30 cellular contexts compared by ENCODE assay signal in the genomic region with DNA sequence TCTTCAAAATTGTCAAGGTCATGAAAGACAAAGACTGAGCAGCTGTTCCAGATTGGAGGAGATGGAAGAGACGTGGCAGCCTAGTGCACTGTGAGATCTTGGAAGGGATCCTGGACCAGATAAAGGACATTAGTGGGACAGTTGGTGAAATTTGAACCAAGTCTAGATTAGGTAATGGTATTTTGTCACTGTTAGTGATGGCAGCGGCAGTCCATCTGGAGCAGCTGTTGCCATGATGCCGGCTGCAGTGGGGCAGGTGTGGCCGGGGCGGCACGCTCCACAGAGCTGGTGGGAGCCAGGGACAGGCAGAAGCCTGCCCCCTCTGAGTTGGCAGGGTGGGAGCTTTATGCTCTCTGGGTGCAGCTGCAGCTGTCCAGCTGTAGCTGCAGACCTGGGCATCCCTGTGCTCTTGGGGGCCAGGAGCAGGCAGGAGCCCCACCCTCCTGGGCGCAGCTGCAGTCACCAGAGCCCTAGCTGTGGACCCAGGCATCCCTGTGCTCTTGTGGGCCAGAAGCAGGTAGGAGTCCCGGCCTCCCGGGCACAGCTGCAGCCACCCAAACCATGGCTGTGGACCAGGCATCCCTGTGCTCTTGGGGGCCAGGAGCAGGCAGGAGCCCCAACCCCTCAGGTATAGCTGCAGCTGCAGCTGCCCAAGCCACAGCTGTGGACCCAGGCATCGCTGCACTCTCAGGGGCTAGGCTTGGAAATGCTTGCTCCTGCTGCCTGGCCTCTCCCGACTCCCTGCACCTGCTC. TPM values are rescaled to one million over a fixed set of nuclear protein-coding genes. Genes with fewer than 3 reads are reported as not detected.
DNase-seq lines count a peak whose midpoint lies in the region; ATAC-seq, FAIRE-seq and TF ChIP-seq lines count a peak whose summit lies in the region.
"Had no signal": no experiment of that assay in that cellular context is flagged by ENCODE, and none has a peak within 500 bp of the region (broad histone marks: within the 10 kb centered on the region; RNA-seq: fewer than 3 reads in every experiment).

No MANE protein-coding gene starts in this region.

- H2BK120ac ChIP-seq in IMR-90 (ENCODE audit: low read depth, low read length) (no peak overlapping the region), neuronal stem cell (ENCODE audit: low read depth, low read length) (no peak overlapping the region)

- in situ Hi-C loops in IMR-90 (cut with MboI; ENCODE audit: low sequenced_read_pairs) = no loop called here

- no peak overlapping the region for H3K56ac ChIP-seq in IMR-90 (ENCODE audit: extremely low read depth, insufficient read depth, low read length)

- WGBS in IMR-90 (ENCODE audit: extremely low coverage in 2 of 2, insufficient read length in 1 of 2), 2 experiments = 96% methylated on average over 9 of the region's 11 CpGs; no CpG with 5 or more reads in 1 of the 2 experiments
- WGBS in neuronal stem cell (ENCODE audit: extremely low coverage in 2 of 2, insufficient read length in 2 of 2, insufficient replicate concordance in 1 of 2), 2 donors = no CpG with 5 or more reads among the region's 11 CpGs

- H4K91ac ChIP-seq in IMR-90 (ENCODE audit: insufficient read depth, low read depth, low read length) = no peak overlapping the region
- H4K91ac ChIP-seq in neuronal stem cell (ENCODE audit: low read depth, low read length, poor library complexity) = no peak overlapping the region

- H2BK15ac ChIP-seq in IMR-90 (ENCODE audit: low read depth, low read length) (no peak overlapping the region), neuronal stem cell (ENCODE audit: low read length) (no peak overlapping the region)

- no peaks in the 10 kb centered on the region; a peak in 2 of 4 replicates for H3K79me1 ChIP-seq in IMR-90 (ENCODE audit: low read depth in 1 of 2, low read length in 2 of 2)
- H3K79me1 ChIP-seq in neuronal stem cell (ENCODE audit: low read depth, low read length) = peaks cover 5% of the 10 kb centered on the region

- H4K8ac ChIP-seq in IMR-90 (ENCODE audit: low read depth in 2 of 2, low read length in 2 of 2) = no peak overlapping the region
- H4K8ac ChIP-seq in neuronal stem cell (ENCODE audit: low read depth, low read length) = no peak overlapping the region

- DNase-seq in IMR-90 (no peak), NCI-H446 treated with DMSO at 0.1 percent for 48 hours (lab: John Stamatoyannopoulos, UW) (peak; percentile 45), endothelial cell of umbilical vein (ENCODE audit: low read depth, low spot score) (no peak), neuronal stem cell (ENCODE audit: low spot score) (no peak), dedifferentiated amniotic fluid mesenchymal stem cell (ENCODE audit: extremely low spot score) (no peak)
- DNase-seq: activated CD4-positive, alpha-beta T cell treated with anti-CD3 and anti-CD28 coated beads, Interleukin-2, amount 50 U/mL, for 1 hour; activated naive CD4-positive, alpha-beta T cell treated with anti-CD3 and anti-CD28 coated beads, Interleukin-2, amount 10 ng/mL, durations not matched to agents 7 days and 5 days; amniotic stem cell; brain microvascular endothelial cell; effector CD8-positive, alpha-beta T cell; GM23248; heart right ventricle; left colon; mesendoderm; NCI-H1930; NCI-H2227 treated with DMSO at 0.1 percent for 48 hours; NCI-H748 treated with DMSO at 0.1 percent for 48 hours; nucleus accumbens; stomach; T1000; thyroid gland had no signal

- H3K9me3 ChIP-seq in IMR-90 (ENCODE audit: control insufficient read depth, insufficient read depth, low read length) (no peaks in the 10 kb centered on the region), endothelial cell of umbilical vein (replicated peaks; ENCODE audit: control insufficient read depth, insufficient read depth, low read length) (no peaks in the 10 kb centered on the region), neuronal stem cell (replicated peaks in 1 of 2; ENCODE audit: control insufficient read depth in 2 of 2, insufficient read depth in 1 of 2, low read depth in 1 of 2, low read length in 2 of 2) (peaks cover 7 to 24% of the 10 kb centered on the region in 2 donors)
- H3K9me3 ChIP-seq: heart right ventricle, stomach, thyroid gland, vagina had no signal

- H3K18ac ChIP-seq in IMR-90 (ENCODE audit: low read depth, low read length) (no peak overlapping the region), neuronal stem cell (ENCODE audit: low read length) (peak overlapping the region; percentile 57)

- H3K27ac ChIP-seq in IMR-90 (ENCODE audit: insufficient read depth, low read length) (no peak overlapping the region), endothelial cell of umbilical vein (ENCODE audit: insufficient read depth, low read depth, low read length) (no peak overlapping the region), neuronal stem cell (replicated peaks; ENCODE audit: low read length) (no peak overlapping the region)
- H3K27ac ChIP-seq: brain microvascular endothelial cell, C4-2B, GM23248, HL-60, skin epidermis, stomach, vagina had no signal

- no peak overlapping the region for H2BK12ac ChIP-seq in neuronal stem cell (ENCODE audit: low read length)

- CTCF ChIA-PET in IMR-90 (lab: Yijun Ruan, JAX) = interaction anchor here (1.1 kb wide), 1 partner anchor 12 kb away, joined by 3 read pairs; no protein-coding TSS in a partner anchor
- CTCF ChIA-PET in endothelial cell of umbilical vein (lab: Charles Lee) = interaction anchor here (0.7 to 1.3 kb wide), 3 partner anchors 24 to 65 kb away, joined by 3 read pairs; no protein-coding TSS in a partner anchor

- no peak for TF ChIP-seq CTCF in IMR-90 (conservative IDR thresholded peaks at IDR 0.05; ENCODE audit: low read depth, low read length)
- TF ChIP-seq CTCF in endothelial cell of umbilical vein (IDR thresholded peaks at IDR 0.05; ENCODE audit: extremely low read depth in 1 of 2, insufficient read depth in 1 of 2, low read depth in 1 of 2, low read length in 2 of 2) = no peak

- H3K4me3 ChIP-seq in IMR-90 (ENCODE audit: insufficient read depth, low read depth, low read length) (no peak overlapping the region), endothelial cell of umbilical vein (replicated peaks in 1 of 3; ENCODE audit: insufficient read depth in 1 of 3, low read depth in 1 of 3, low read length in 3 of 3) (no peak overlapping the region), neuronal stem cell (ENCODE audit: low read length in 2 of 2) (no peak overlapping the region)
- H3K4me3 ChIP-seq: GM23248, heart right ventricle, skin epidermis, stomach, thyroid gland, vagina had no signal

- H3K4ac ChIP-seq in IMR-90 (ENCODE audit: low read depth, low read length) (no peak overlapping the region), neuronal stem cell (ENCODE audit: low read length) (no peak overlapping the region)

- no peak for TF ChIP-seq RAD21 in IMR-90 (IDR thresholded peaks at IDR 0.05; ENCODE audit: low read length)

- H2AK5ac ChIP-seq in IMR-90 (ENCODE audit: low read depth, low read length) (no peak overlapping the region), neuronal stem cell (ENCODE audit: low read depth, low read length) (no peak overlapping the region)

- no peak overlapping the region for H3K4me3 Mint-ChIP-seq in activated T-helper 17 cell treated with anti-CD3 and anti-CD28 coated beads, Interleukin-2, amount 50 U/mL, for 72 hours
- H3K4me3 Mint-ChIP-seq: activated naive CD4-positive, alpha-beta T cell treated with anti-CD3 and anti-CD28 coated beads, Interleukin-2, amount 10 ng/mL, durations not matched to agents 7 days and 5 days had no signal

- H4K5ac ChIP-seq in IMR-90 (ENCODE audit: low read depth, low read length) = no peak overlapping the region

- H3K23ac ChIP-seq in IMR-90 (ENCODE audit: low read depth, low read length) (no peak overlapping the region), neuronal stem cell (ENCODE audit: low read depth, low read length, poor library complexity) (peak overlapping the region; percentile 73)

- H3K27me3 Mint-ChIP-seq in activated T-helper 17 cell treated with anti-CD3 and anti-CD28 coated beads, Interleukin-2, amount 50 U/mL, for 72 hours = no peaks in the 10 kb centered on the region
- H3K27me3 Mint-ChIP-seq: activated naive CD4-positive, alpha-beta T cell treated with anti-CD3 and anti-CD28 coated beads, Interleukin-2, amount 10 ng/mL, durations not matched to agents 7 days and 5 days had no signal

- H3K4me1 ChIP-seq in IMR-90 (ENCODE audit: control insufficient read depth, insufficient read depth, low read length) (no peaks in the 10 kb centered on the region), endothelial cell of umbilical vein (ENCODE audit: control insufficient read depth, extremely low read depth, insufficient read depth, low read length) (peaks cover 4% of the 10 kb centered on the region), neuronal stem cell (ENCODE audit: control insufficient read depth in 2 of 2, insufficient read depth in 1 of 2, low read depth in 1 of 2, low read length in 2 of 2) (no peaks in the 10 kb centered on the region)

- H3K14ac ChIP-seq in IMR-90 (replicated peaks; ENCODE audit: low read depth, low read length) = no peak overlapping the region
- no peak overlapping the region for H3K14ac ChIP-seq in neuronal stem cell (ENCODE audit: low read length)

- no TSS peak for BruUV-seq in IMR-90 (replicated peaks; lab: Mats Ljungman, UMichigan)
- no TSS peak for BruUV-seq in endothelial cell of umbilical vein (replicated peaks; lab: Mats Ljungman, UMichigan)

- dilution Hi-C loops in IMR-90 (cut with HindIII; ENCODE audit: low sequenced_read_pairs, unreplicated experiment) (no loop called here), endothelial cell of umbilical vein (cut with MboI; ENCODE audit: extremely low pct_ligation_motif_present, low sequenced_read_pairs) (no loop called here)

- FAIRE-seq in endothelial cell of umbilical vein (lab: Jason Lieb, UNC) = peak; percentile 15
- FAIRE-seq: colon had no signal

- H2BK5ac ChIP-seq in IMR-90 (ENCODE audit: low read depth, low read length, poor library complexity, severe bottlenecking) (no peak overlapping the region), neuronal stem cell (ENCODE audit: low read length) (no peak overlapping the region)

- H3K36me3 Mint-ChIP-seq in activated T-helper 17 cell treated with anti-CD3 and anti-CD28 coated beads, Interleukin-2, amount 50 U/mL, for 72 hours (ENCODE audit: low read depth) = no peaks in the 10 kb centered on the region
- H3K36me3 Mint-ChIP-seq: activated naive CD4-positive, alpha-beta T cell treated with anti-CD3 and anti-CD28 coated beads, Interleukin-2, amount 10 ng/mL, durations not matched to agents 7 days and 5 days had no signal

- H3K9ac ChIP-seq in IMR-90 (ENCODE audit: low read depth, low read length) (no peak overlapping the region), endothelial cell of umbilical vein (replicated peaks; ENCODE audit: extremely low read depth, insufficient read depth, low read length) (no peak overlapping the region), neuronal stem cell (ENCODE audit: low read depth, low read length, poor library complexity) (no peak overlapping the region)
- H3K9ac ChIP-seq: GM23248 had no signal

- H3K4me2 ChIP-seq in IMR-90 (ENCODE audit: low read depth, low read length) (no peak overlapping the region), endothelial cell of umbilical vein (ENCODE audit: insufficient read depth, low read length) (no peak overlapping the region), neuronal stem cell (ENCODE audit: insufficient read depth, low read length, poor library complexity, severe bottlenecking) (no peak overlapping the region)

- H3K27me3 ChIP-seq in IMR-90 (ENCODE audit: control insufficient read depth, insufficient read depth, low read length) (no peaks in the 10 kb centered on the region), endothelial cell of umbilical vein (ENCODE audit: control insufficient read depth in 2 of 2, insufficient read depth in 2 of 2, low read length in 2 of 2) (no peaks in the 10 kb centered on the region), neuronal stem cell (ENCODE audit: control insufficient read depth in 3 of 3, insufficient read depth in 3 of 3, low read depth in 1 of 3, low read length in 3 of 3) (no peaks in the 10 kb centered on the region)
- H3K27me3 ChIP-seq: brain microvascular endothelial cell, heart right ventricle, stomach, thyroid gland, vagina had no signal

- POLR2A ChIA-PET in IMR-90 (lab: Charles Lee; ENCODE audit: unreplicated experiment) = no interaction called here
- POLR2A ChIA-PET in endothelial cell of umbilical vein (lab: Charles Lee) = no interaction called here

- no peak for TF ChIP-seq POLR2A in IMR-90 (IDR thresholded peaks at IDR 0.05; ENCODE audit: low read depth, low read length)
- TF ChIP-seq POLR2A in endothelial cell of umbilical vein (IDR thresholded peaks at IDR 0.05; ENCODE audit: low read depth, low read length) = no peak

- peaks cover 5% of the 10 kb centered on the region for H3K4me1 Mint-ChIP-seq in activated T-helper 17 cell treated with anti-CD3 and anti-CD28 coated beads, Interleukin-2, amount 50 U/mL, for 72 hours
- H3K4me1 Mint-ChIP-seq: activated naive CD4-positive, alpha-beta T cell treated with anti-CD3 and anti-CD28 coated beads, Interleukin-2, amount 10 ng/mL, durations not matched to agents 7 days and 5 days had no signal

- no peak overlapping the region for H3K27ac Mint-ChIP-seq in activated T-helper 17 cell treated with anti-CD3 and anti-CD28 coated beads, Interleukin-2, amount 50 U/mL, for 72 hours
- H3K27ac Mint-ChIP-seq: activated naive CD4-positive, alpha-beta T cell treated with anti-CD3 and anti-CD28 coated beads, Interleukin-2, amount 10 ng/mL, durations not matched to agents 7 days and 5 days had no signal

- H2AFZ ChIP-seq in IMR-90 (replicated peaks; ENCODE audit: low read length, poor library complexity) (no peak overlapping the region), endothelial cell of umbilical vein (ENCODE audit: low read depth, low read length) (no peak overlapping the region), neuronal stem cell (ENCODE audit: low read length) (no peak overlapping the region)
- H2AFZ ChIP-seq: GM23248 had no signal

- peaks cover 2% of the 10 kb centered on the region for H3K36me3 ChIP-seq in IMR-90 (ENCODE audit: control insufficient read depth, insufficient read depth, low read length)
- H3K36me3 ChIP-seq in endothelial cell of umbilical vein (ENCODE audit: control insufficient read depth in 2 of 2, extremely low read depth in 1 of 2, insufficient read depth in 2 of 2, low read length in 2 of 2) = no peaks in the 10 kb centered on the region
- H3K36me3 ChIP-seq in neuronal stem cell (replicated peaks in 1 of 2; ENCODE audit: control insufficient read depth in 2 of 2, insufficient read depth in 2 of 2, low read length in 2 of 2) = peaks cover 7 to 29% of the 10 kb centered on the region in 2 donors
- H3K36me3 ChIP-seq: brain microvascular endothelial cell, heart right ventricle, thyroid gland, vagina had no signal

- no peaks in the 10 kb centered on the region for H4K20me1 ChIP-seq in IMR-90 (ENCODE audit: insufficient read depth, low read length)
- H4K20me1 ChIP-seq in endothelial cell of umbilical vein (replicated peaks; ENCODE audit: control insufficient read depth, extremely low read depth, insufficient read depth, low read length) = no peaks in the 10 kb centered on the region

- no peaks in the 10 kb centered on the region for H3K79me2 ChIP-seq in endothelial cell of umbilical vein (ENCODE audit: control insufficient read depth, insufficient read depth, low read length)

- peak overlapping the region; percentile 37 for H2AK9ac ChIP-seq in IMR-90 (replicated peaks; ENCODE audit: low read depth, low read length, poor library complexity)

- no peak overlapping the region for H2BK20ac ChIP-seq in IMR-90 (ENCODE audit: low read depth, low read length)

- no peaks in the 10 kb centered on the region for H3K9me1 ChIP-seq in IMR-90 (ENCODE audit: insufficient read depth, low read length)
- H3K9me1 ChIP-seq in endothelial cell of umbilical vein (replicated peaks; ENCODE audit: control insufficient read depth, extremely low read depth, insufficient read depth, low read length) = no peaks in the 10 kb centered on the region

- H3K9me3 Mint-ChIP-seq in activated T-helper 17 cell treated with anti-CD3 and anti-CD28 coated beads, Interleukin-2, amount 50 U/mL, for 72 hours = no peaks in the 10 kb centered on the region
- H3K9me3 Mint-ChIP-seq: activated naive CD4-positive, alpha-beta T cell treated with anti-CD3 and anti-CD28 coated beads, Interleukin-2, amount 10 ng/mL, durations not matched to agents 7 days and 5 days had no signal

- ATAC-seq in IMR-90 (ENCODE audit: low read depth) (no peak), GM18907 (IDR thresholded peaks at IDR 0.05; ENCODE audit: unreplicated experiment) (no peak), GM18502 (IDR thresholded peaks at IDR 0.05; ENCODE audit: poor library complexity, unreplicated experiment) (no peak)
- no peak for ATAC-seq in activated T-helper 17 cell treated with anti-CD3 and anti-CD28 coated beads, Interleukin-2, amount 50 U/mL, for 72 hours (replicated peaks)
- ATAC-seq: left colon had no signal

- intact Hi-C loops in IMR-90 (cut with micrococcal nuclease) = no loop called here
- intact Hi-C loops in endothelial cell of umbilical vein (cut with micrococcal nuclease) = no loop called here

RNA-seq across cellular contexts. Expression of gene DIXDC1, which starts 20.7 kb away (rescaled TPM):
- 10.4 and 11.1 TPM in 2 replicates for total RNA-seq in IMR-90 (2012; rRNA removed)
- polyA plus RNA-seq in IMR-90 (2012; rRNA removed) = 5.3 and 5.9 TPM in 2 replicates
- 2.0 and 3.9 TPM in 2 replicates for polyA plus RNA-seq in IMR-90 (2012; cell fraction: cytosol; rRNA removed)
- 3.3 and 7.3 TPM in 2 replicates for polyA plus RNA-seq in IMR-90 (2012; cell fraction: nucleus; rRNA removed; ENCODE audit: low replicate concordance)
- total RNA-seq in endothelial cell of umbilical vein = 18.6 and 20.0 TPM in 2 replicates
- 6.4 and 8.0 TPM in 2 replicates for polyA plus RNA-seq in endothelial cell of umbilical vein
- 11.6 and 12.0 TPM in 2 replicates for polyA plus RNA-seq in endothelial cell of umbilical vein (2011; cell fraction: cytosol; rRNA removed)
- polyA plus RNA-seq in endothelial cell of umbilical vein (2011; cell fraction: nucleus; rRNA removed) = 16.6 and 17.8 TPM in 2 replicates
- 29.2 and 41.9 TPM in 2 replicates for polyA plus RNA-seq in endothelial cell of umbilical vein (2012)
- 20.9 and 32.4 TPM in 2 replicates for polyA minus RNA-seq in endothelial cell of umbilical vein
- 4.8 TPM for polyA minus RNA-seq in endothelial cell of umbilical vein (2011; cell fraction: cytosol; rRNA and poly(A)+ RNA removed)
- polyA minus RNA-seq in endothelial cell of umbilical vein (2011; cell fraction: nucleus; rRNA and poly(A)+ RNA removed) = 18.1 and 21.2 TPM in 2 replicates
- polyA plus RNA-seq in neuronal stem cell (2013, experiment 1 of 2) = 16.8 TPM
- 17.4 TPM for polyA plus RNA-seq in neuronal stem cell (2013, experiment 2 of 2)
- total RNA-seq in activated T-helper 17 cell treated with anti-CD3 and anti-CD28 coated beads, Interleukin-2, amount 50 U/mL, for 72 hours = 10 to 100 TPM; 11.3 to 27.4 TPM

RNA-seq across cellular contexts. Expression of gene C11orf52, which starts 39.1 kb away (rescaled TPM):
- total RNA-seq in IMR-90 (2012; rRNA removed) (0.28 and 0.90 TPM in 2 replicates), endothelial cell of umbilical vein (0.31 and 0.99 TPM in 2 replicates)
- polyA plus RNA-seq in IMR-90 (2012; rRNA removed) (1.0 and 1.1 TPM in 2 replicates), endothelial cell of umbilical vein (0.76 and 1.2 TPM in 2 replicates)
- 0.57 and 0.73 TPM in 2 replicates for polyA plus RNA-seq in IMR-90 (2012; cell fraction: cytosol; rRNA removed)
- polyA plus RNA-seq in IMR-90 (2012; cell fraction: nucleus; rRNA removed; ENCODE audit: low replicate concordance) = 0.17 and 0.50 TPM in 2 replicates
- 0.66 and 0.81 TPM in 2 replicates for polyA plus RNA-seq in endothelial cell of umbilical vein (2011; cell fraction: cytosol; rRNA removed)
- 0.26 and 0.49 TPM in 2 replicates for polyA plus RNA-seq in endothelial cell of umbilical vein (2011; cell fraction: nucleus; rRNA removed)
- 0.91 and 2.5 TPM in 2 replicates for polyA plus RNA-seq in endothelial cell of umbilical vein (2012)
- polyA minus RNA-seq in endothelial cell of umbilical vein = 0.34 TPM in 1 of 2 replicates, not detected in the other
- not detected for polyA minus RNA-seq in endothelial cell of umbilical vein (2011; cell fraction: cytosol; rRNA and poly(A)+ RNA removed)
- not detected in 2 replicates for polyA minus RNA-seq in endothelial cell of umbilical vein (2011; cell fraction: nucleus; rRNA and poly(A)+ RNA removed)
- 0.14 TPM for polyA plus RNA-seq in neuronal stem cell (2013, experiment 1 of 2)
- polyA plus RNA-seq in neuronal stem cell (2013, experiment 2 of 2) = 0.17 TPM
- not detected for total RNA-seq in activated T-helper 17 cell treated with anti-CD3 and anti-CD28 coated beads, Interleukin-2, amount 50 U/mL, for 72 hours

RNA-seq across cellular contexts. Expression of gene HSPB2, which starts 45.3 kb away (rescaled TPM):
- total RNA-seq in IMR-90 (2012; rRNA removed) (under 0.01 and 0.18 TPM in 2 replicates), endothelial cell of umbilical vein (not detected in 2 replicates)
- polyA plus RNA-seq in IMR-90 (2012; rRNA removed) (0.55 and 1.0 TPM in 2 replicates), endothelial cell of umbilical vein (not detected in 2 replicates)
- polyA plus RNA-seq in IMR-90 (2012; cell fraction: cytosol; rRNA removed) = 0.27 and 0.36 TPM in 2 replicates
- polyA plus RNA-seq in IMR-90 (2012; cell fraction: nucleus; rRNA removed; ENCODE audit: low replicate concordance) = 0.68 and 0.70 TPM in 2 replicates
- polyA plus RNA-seq in endothelial cell of umbilical vein (2011; cell fraction: cytosol; rRNA removed) = not detected in 2 replicates
- polyA plus RNA-seq in endothelial cell of umbilical vein (2011; cell fraction: nucleus; rRNA removed) = not detected in 2 replicates
- not detected in 2 replicates for polyA plus RNA-seq in endothelial cell of umbilical vein (2012)
- not detected in 2 replicates for polyA minus RNA-seq in endothelial cell of umbilical vein
- not detected for polyA minus RNA-seq in endothelial cell of umbilical vein (2011; cell fraction: cytosol; rRNA and poly(A)+ RNA removed)
- polyA minus RNA-seq in endothelial cell of umbilical vein (2011; cell fraction: nucleus; rRNA and poly(A)+ RNA removed) = not detected in 2 replicates
- polyA plus RNA-seq in neuronal stem cell (2013, experiment 1 of 2) = 0.14 TPM
- 0.21 TPM for polyA plus RNA-seq in neuronal stem cell (2013, experiment 2 of 2)
- total RNA-seq in activated T-helper 17 cell treated with anti-CD3 and anti-CD28 coated beads, Interleukin-2, amount 50 U/mL, for 72 hours = under 1 TPM in 1 of 2 donors, not detected in 1; 0.32 TPM
- total RNA-seq: pulmonary artery endothelial cell, vagina had no signal

RNA-seq across cellular contexts. Expression of gene CRYAB, which starts 46.3 kb away (rescaled TPM):
- total RNA-seq in IMR-90 (2012; rRNA removed) = 3.9 and 6.5 TPM in 2 replicates
- 16.5 and 19.5 TPM in 2 replicates for polyA plus RNA-seq in IMR-90 (2012; rRNA removed)
- 12.3 and 25.3 TPM in 2 replicates for polyA plus RNA-seq in IMR-90 (2012; cell fraction: cytosol; rRNA removed)
- polyA plus RNA-seq in IMR-90 (2012; cell fraction: nucleus; rRNA removed; ENCODE audit: low replicate concordance) = 4.3 and 6.7 TPM in 2 replicates
- total RNA-seq in endothelial cell of umbilical vein = not detected in 2 replicates
- 0.32 and 0.48 TPM in 2 replicates for polyA plus RNA-seq in endothelial cell of umbilical vein
- polyA plus RNA-seq in endothelial cell of umbilical vein (2011; cell fraction: cytosol; rRNA removed) = 0.12 and 0.23 TPM in 2 replicates
- not detected in 2 replicates for polyA plus RNA-seq in endothelial cell of umbilical vein (2011; cell fraction: nucleus; rRNA removed)
- 1.1 TPM in 1 of 2 replicates, not detected in the other for polyA plus RNA-seq in endothelial cell of umbilical vein (2012)
- polyA minus RNA-seq in endothelial cell of umbilical vein = 0.49 and 0.58 TPM in 2 replicates
- not detected for polyA minus RNA-seq in endothelial cell of umbilical vein (2011; cell fraction: cytosol; rRNA and poly(A)+ RNA removed)
- polyA minus RNA-seq in endothelial cell of umbilical vein (2011; cell fraction: nucleus; rRNA and poly(A)+ RNA removed) = not detected in 2 replicates
- polyA plus RNA-seq in neuronal stem cell (2013, experiment 1 of 2) = 2.4 TPM
- 2.2 TPM for polyA plus RNA-seq in neuronal stem cell (2013, experiment 2 of 2)
- not detected for total RNA-seq in activated T-helper 17 cell treated with anti-CD3 and anti-CD28 coated beads, Interleukin-2, amount 50 U/mL, for 72 hours
